In genomic region chrX:19552793-19553192, GRCh38 we compare ENCODE assay signal across 22 cellular contexts. TPM values are rescaled to one million over a fixed set of nuclear protein-coding genes. Genes with fewer than 3 reads are reported as not detected.
"Had no signal": no experiment of that assay in that cellular context is flagged by ENCODE, and none has a peak within 500 bp of the region (broad histone marks: within the 10 kb centered on the region; RNA-seq: fewer than 3 reads in every experiment).

No MANE protein-coding gene starts in this region.

- H3K27ac ChIP-seq: ascending aorta, body of pancreas, Peyer's patch, RWPE1, SJCRH30, VCaP had no signal

- DNase-seq: activated CD4-positive, alpha-beta T cell treated with anti-CD3 and anti-CD28 coated beads for 4 hours; activated CD4-positive, alpha-beta T cell treated with anti-CD3 and anti-CD28 coated beads, Interleukin-2, amount 50 U/mL, for 48 hours; activated CD4-positive, CD25-positive, alpha-beta regulatory T cell; activated CD8-positive, alpha-beta memory T cell treated with anti-CD3 and anti-CD28 coated beads, Interleukin-2, amount 50 U/mL, for 48 hours; activated T-cell treated with anti-CD3 and anti-CD28 coated beads, Interleukin-2, amount 50 U/mL, for 1 hour; amniotic stem cell; body of pancreas; Kasumi-1; NCI-H1105 treated with DMSO at 0.1 percent for 48 hours; NCI-H1436 treated with DMSO at 0.1 percent for 48 hours; NCI-H187; NCI-H2081 treated with DMSO at 0.1 percent for 48 hours; NCI-H446; NCI-H524; Peyer's patch; Right ventricle myocardium superior; SK-N-SH; T-helper 1 cell had no signal

- H3K4me3 ChIP-seq: ascending aorta, body of pancreas, Peyer's patch, SJCRH30 had no signal

- H3K9me3 ChIP-seq: ascending aorta, body of pancreas, Peyer's patch, SJCRH30, SK-N-SH had no signal

- H3K4me1 ChIP-seq: ascending aorta, body of pancreas, Peyer's patch had no signal

- ATAC-seq: body of pancreas had no signal

- H3K27me3 ChIP-seq: ascending aorta, body of pancreas, Peyer's patch, SJCRH30 had no signal

RNA-seq across cellular contexts. Expression of gene MAP3K15, which starts 37.5 kb away (rescaled TPM):
- total RNA-seq: Peyer's patch, Right ventricle myocardium superior had no signal
